Comparison of ENCODE assay signal across 33 cellular contexts in the genomic region with DNA sequence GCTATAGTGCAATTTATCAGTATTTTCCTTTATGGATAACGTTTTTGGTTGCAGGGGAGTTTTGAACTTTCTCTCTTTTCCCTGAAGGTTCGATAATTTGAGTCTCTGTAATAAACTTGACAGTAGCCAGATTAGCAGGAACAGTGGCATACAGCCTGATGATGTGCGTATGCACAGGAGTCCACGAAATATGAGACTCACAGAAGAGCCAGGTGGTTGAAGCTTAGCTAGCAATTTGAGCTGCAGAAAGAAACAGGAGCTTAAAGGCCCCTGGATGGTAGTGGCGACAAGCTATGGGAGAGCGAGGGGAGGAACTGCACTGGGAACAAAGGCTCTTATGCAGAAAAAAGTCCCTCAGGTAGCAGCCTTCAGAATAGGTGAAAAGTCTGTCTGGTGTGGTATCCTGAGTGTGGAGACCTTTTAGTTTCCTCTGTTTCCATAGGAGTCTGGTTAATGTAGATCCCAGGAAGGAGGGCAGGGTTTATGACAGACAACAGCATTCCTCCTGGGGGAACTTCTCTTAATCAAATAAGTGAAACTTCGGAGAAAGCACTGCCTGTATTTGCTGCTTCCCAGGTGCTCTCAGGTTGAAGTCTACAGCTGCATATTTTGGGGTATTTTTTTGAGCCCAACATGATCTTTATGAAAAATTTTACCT. TPM values are rescaled to one million over a fixed set of nuclear protein-coding genes. Genes with fewer than 3 reads are reported as not detected.
DNase-seq lines count a peak whose midpoint lies in the region; ATAC-seq lines count a peak whose summit lies in the region.
"Had no signal": no experiment of that assay in that cellular context is flagged by ENCODE, and none has a peak within 500 bp of the region (broad histone marks: within the 10 kb centered on the region; RNA-seq: fewer than 3 reads in every experiment).

No MANE protein-coding gene starts in this region.

- peaks cover 2% of the 10 kb centered on the region for H3K27me3 Mint-ChIP-seq in activated CD4-positive, alpha-beta T cell treated with anti-CD3 and anti-CD28 coated beads, Interleukin-2, amount 10 ng/mL, durations not matched to agents 24 days and 14 days

- no peaks in the 10 kb centered on the region for H3K79me1 ChIP-seq in mesendoderm (ENCODE audit: low read length)

- no peak overlapping the region for H2AK5ac ChIP-seq in mesendoderm (ENCODE audit: low read length)

- no peaks in the 10 kb centered on the region for H3K4me1 ChIP-seq in mesendoderm (ENCODE audit: control insufficient read depth, low read depth, low read length)
- H3K4me1 ChIP-seq: esophagus squamous epithelium, foreskin keratinocyte, lower lobe of right lung, upper lobe of left lung had no signal

- no peak overlapping the region for H2BK5ac ChIP-seq in mesendoderm (ENCODE audit: low read length)

- H3K27ac Mint-ChIP-seq in activated CD4-positive, alpha-beta T cell treated with anti-CD3 and anti-CD28 coated beads, Interleukin-2, amount 10 ng/mL, durations not matched to agents 24 days and 14 days = no peak overlapping the region
- H3K27ac Mint-ChIP-seq: activated CD4-positive, alpha-beta memory T cell treated with anti-CD3 and anti-CD28 coated beads, Interleukin-2, amount 10 ng/mL, durations not matched to agents 7 days and 5 days; activated naive CD4-positive, alpha-beta T cell treated with anti-CD3 and anti-CD28 coated beads for 36 hours; activated T-helper 1 cell treated with anti-CD3 and anti-CD28 coated beads, Interleukin-12 subunit alpha, Interleukin-12 subunit beta, Interleukin-2, Interleukin-4 antibody, amounts not matched to agents 30 ng/mL and 10 ng/mL and 1 ng/mL, durations not matched to agents 14 hours and 24 hours and 36 hours; dendritic cell treated with granulocyte-macrophage colony-stimulating factor and Interleukin-4, amounts not matched to agents 40 ng/mL and 50 ng/mL, for 4 days; natural killer cell treated with Interleukin-12 subunit alpha and Interleukin-12 subunit beta and Interleukin-15 and Interleukin-18, amount 100 ng/mL, for 72 hours; stimulated activated memory B cell treated with anti-CD40 and anti-IgM and Interleukin-4, amounts not matched to agents 10 μg/mL and 1 μg/mL and 100 μg/mL, for 72 hours; T-helper 17 cell had no signal

- ATAC-seq in esophagus mucosa = no peak
- ATAC-seq: foreskin keratinocyte; lower lobe of right lung; natural killer cell treated with Interleukin-12 subunit alpha and Interleukin-12 subunit beta and Interleukin-15 and Interleukin-18, amount 100 ng/mL, for 72 hours; stimulated activated memory B cell treated with anti-CD40 and anti-IgM and Interleukin-4, amounts not matched to agents 10 μg/mL and 1 μg/mL and 100 μg/mL, for 72 hours; T-helper 17 cell had no signal

- H4K8ac ChIP-seq in mesendoderm (ENCODE audit: low read depth, low read length) = no peak overlapping the region

- no peak overlapping the region for H3K4me3 Mint-ChIP-seq in activated CD4-positive, alpha-beta T cell treated with anti-CD3 and anti-CD28 coated beads, Interleukin-2, amount 10 ng/mL, durations not matched to agents 24 days and 14 days
- H3K4me3 Mint-ChIP-seq: activated CD4-positive, alpha-beta memory T cell treated with anti-CD3 and anti-CD28 coated beads, Interleukin-2, amount 10 ng/mL, durations not matched to agents 7 days and 5 days; activated naive CD4-positive, alpha-beta T cell treated with anti-CD3 and anti-CD28 coated beads for 36 hours; activated T-helper 1 cell treated with anti-CD3 and anti-CD28 coated beads, Interleukin-12 subunit alpha, Interleukin-12 subunit beta, Interleukin-2, Interleukin-4 antibody, amounts not matched to agents 30 ng/mL and 10 ng/mL and 1 ng/mL, durations not matched to agents 14 hours and 24 hours and 36 hours; dendritic cell treated with granulocyte-macrophage colony-stimulating factor and Interleukin-4, amounts not matched to agents 40 ng/mL and 50 ng/mL, for 4 days; natural killer cell treated with Interleukin-12 subunit alpha and Interleukin-12 subunit beta and Interleukin-15 and Interleukin-18, amount 100 ng/mL, for 72 hours; stimulated activated memory B cell treated with anti-CD40 and anti-IgM and Interleukin-4, amounts not matched to agents 10 μg/mL and 1 μg/mL and 100 μg/mL, for 72 hours; T-helper 17 cell had no signal

- no peaks in the 10 kb centered on the region for H3K27me3 ChIP-seq in mesendoderm (ENCODE audit: insufficient read depth, low read length, poor library complexity)
- H3K27me3 ChIP-seq: esophagus squamous epithelium, foreskin keratinocyte, upper lobe of left lung had no signal

- intact Hi-C loops in activated CD4-positive, alpha-beta T cell treated with anti-CD3 and anti-CD28 coated beads, Interleukin-2, amount 10 ng/mL, durations not matched to agents 24 days and 14 days (cut with micrococcal nuclease) = no loop called here

- H4K5ac ChIP-seq in mesendoderm (ENCODE audit: low read length) = no peak overlapping the region

- H3K56ac ChIP-seq in mesendoderm (ENCODE audit: low read length) = no peak overlapping the region

- DNase-seq in DMS 273 (lab: John Stamatoyannopoulos, UW; ENCODE audit: unreplicated experiment) = peak; percentile 9
- DNase-seq in DMS 273 treated with DMSO at 0.1 percent for 48 hours (lab: John Stamatoyannopoulos, UW) = no peak
- DNase-seq in activated CD4-positive, alpha-beta T cell treated with anti-CD3 and anti-CD28 coated beads, Interleukin-2, amount 10 ng/mL, durations not matched to agents 24 days and 14 days = peak; percentile 27
- no peak for DNase-seq in activated CD4-positive, alpha-beta T cell treated with anti-CD3 and anti-CD28 coated beads for 1 hour
- DNase-seq in mesendoderm = no peak
- no peak for DNase-seq in activated effector memory CD4-positive, alpha-beta T cell treated with Interleukin-2 at 50 U/mL for 16 hours
- no peak for DNase-seq in effector CD8-positive, alpha-beta T cell (lab: John Stamatoyannopoulos, UW)
- DNase-seq: activated CD4-positive, alpha-beta memory T cell treated with anti-CD3 and anti-CD28 coated beads, Interleukin-2, amount 10 ng/mL, durations not matched to agents 7 days and 5 days; activated CD4-positive, CD25-positive, alpha-beta regulatory T cell treated with anti-CD3 and anti-CD28 coated beads, Interleukin-2, amount 50 U/mL, for 72 hours; activated CD8-positive, alpha-beta memory T cell treated with anti-CD3 and anti-CD28 coated beads, Interleukin-2, amount 50 U/mL, for 48 hours; activated naive CD4-positive, alpha-beta T cell treated with anti-CD3 and anti-CD28 coated beads for 36 hours; C1 segment of cervical spinal cord; central memory CD4-positive, alpha-beta T cell; COR-L47; esophagus squamous epithelium; foreskin keratinocyte; head of caudate nucleus; Kasumi-1; kidney; lower lobe of right lung; NCI-H1694; NCI-H226; NK-92 treated with Interleukin-12 subunit alpha and Interleukin-12 subunit beta, amount 100 ng/mL, for 24 hours; T-helper 17 cell; upper lobe of left lung had no signal

- no peaks in the 10 kb centered on the region for H3K4me1 Mint-ChIP-seq in activated CD4-positive, alpha-beta T cell treated with anti-CD3 and anti-CD28 coated beads, Interleukin-2, amount 10 ng/mL, durations not matched to agents 24 days and 14 days
- H3K4me1 Mint-ChIP-seq: activated CD4-positive, alpha-beta memory T cell treated with anti-CD3 and anti-CD28 coated beads, Interleukin-2, amount 10 ng/mL, durations not matched to agents 7 days and 5 days; stimulated activated memory B cell treated with anti-CD40 and anti-IgM and Interleukin-4, amounts not matched to agents 10 μg/mL and 1 μg/mL and 100 μg/mL, for 72 hours had no signal

- H3K9me3 Mint-ChIP-seq in activated CD4-positive, alpha-beta T cell treated with anti-CD3 and anti-CD28 coated beads, Interleukin-2, amount 10 ng/mL, durations not matched to agents 24 days and 14 days = no peaks in the 10 kb centered on the region
- H3K9me3 Mint-ChIP-seq: activated naive CD4-positive, alpha-beta T cell treated with anti-CD3 and anti-CD28 coated beads for 36 hours; activated T-helper 1 cell treated with anti-CD3 and anti-CD28 coated beads, Interleukin-12 subunit alpha, Interleukin-12 subunit beta, Interleukin-2, Interleukin-4 antibody, amounts not matched to agents 30 ng/mL and 10 ng/mL and 1 ng/mL, durations not matched to agents 14 hours and 24 hours and 36 hours; dendritic cell treated with granulocyte-macrophage colony-stimulating factor and Interleukin-4, amounts not matched to agents 40 ng/mL and 50 ng/mL, for 4 days; natural killer cell treated with Interleukin-12 subunit alpha and Interleukin-12 subunit beta and Interleukin-15 and Interleukin-18, amount 100 ng/mL, for 72 hours; stimulated activated memory B cell treated with anti-CD40 and anti-IgM and Interleukin-4, amounts not matched to agents 10 μg/mL and 1 μg/mL and 100 μg/mL, for 72 hours had no signal

- H3K36me3 ChIP-seq in mesendoderm (ENCODE audit: control insufficient read depth, insufficient read depth, low read length) = no peaks in the 10 kb centered on the region
- H3K36me3 ChIP-seq: esophagus squamous epithelium, lower lobe of right lung, upper lobe of left lung had no signal

- no CpG with 5 or more reads among the region's 7 CpGs for WGBS in mesendoderm (ENCODE audit: extremely low coverage, insufficient coverage, low lambda C conversion rate)

- H3K4me2 ChIP-seq in mesendoderm (ENCODE audit: low read length) = no peak overlapping the region

- H3K9ac ChIP-seq in mesendoderm (ENCODE audit: low read length) = no peak overlapping the region

- no peak overlapping the region for H3K23ac ChIP-seq in mesendoderm (ENCODE audit: low read length)

- no peak overlapping the region for H2BK15ac ChIP-seq in mesendoderm (replicated peaks; ENCODE audit: low read depth)

- no peaks in the 10 kb centered on the region for H3K79me2 ChIP-seq in mesendoderm (ENCODE audit: control insufficient read depth, insufficient read depth, low read length)

- H3K36me3 Mint-ChIP-seq in activated CD4-positive, alpha-beta T cell treated with anti-CD3 and anti-CD28 coated beads, Interleukin-2, amount 10 ng/mL, durations not matched to agents 24 days and 14 days (ENCODE audit: low read depth) = no peaks in the 10 kb centered on the region
- H3K36me3 Mint-ChIP-seq: natural killer cell treated with Interleukin-12 subunit alpha and Interleukin-12 subunit beta and Interleukin-15 and Interleukin-18, amount 100 ng/mL, for 72 hours; stimulated activated memory B cell treated with anti-CD40 and anti-IgM and Interleukin-4, amounts not matched to agents 10 μg/mL and 1 μg/mL and 100 μg/mL, for 72 hours had no signal

- H2BK120ac ChIP-seq in mesendoderm (ENCODE audit: low read depth, low read length) = no peak overlapping the region

- H3K18ac ChIP-seq in mesendoderm (ENCODE audit: low read length) = peak overlapping the region; percentile 14

- no peak overlapping the region for H3K4me3 ChIP-seq in mesendoderm (ENCODE audit: low read length)
- H3K4me3 ChIP-seq: esophagus squamous epithelium, lower lobe of right lung, upper lobe of left lung had no signal

- H3K4ac ChIP-seq in mesendoderm (ENCODE audit: low read depth, low read length) = no peak overlapping the region

- no peak overlapping the region for H3K27ac ChIP-seq in mesendoderm (ENCODE audit: low read depth, low read length)
- H3K27ac ChIP-seq: 22Rv1, esophagus squamous epithelium, foreskin keratinocyte, lower lobe of right lung, upper lobe of left lung had no signal

RNA-seq across cellular contexts. Expression of gene FANK1, which starts 32.7 kb away (rescaled TPM):
- 0.38 TPM in 1 of 2 replicates, not detected in the other for total RNA-seq in activated CD4-positive, alpha-beta T cell treated with anti-CD3 and anti-CD28 coated beads, Interleukin-2, amount 10 ng/mL, durations not matched to agents 24 days and 14 days
- polyA plus RNA-seq in mesendoderm (2013, experiment 1 of 2) = 0.39 TPM
- polyA plus RNA-seq in mesendoderm (2013, experiment 2 of 2) = 0.66 TPM
- 3.2 TPM for total RNA-seq in esophagus mucosa
- total RNA-seq: activated T-helper 1 cell treated with anti-CD3 and anti-CD28 coated beads, Interleukin-12 subunit alpha, Interleukin-12 subunit beta, Interleukin-2, Interleukin-4 antibody, amounts not matched to agents 30 ng/mL and 10 ng/mL and 1 ng/mL, durations not matched to agents 14 hours and 24 hours and 36 hours; H1; natural killer cell treated with Interleukin-12 subunit alpha and Interleukin-12 subunit beta and Interleukin-15 and Interleukin-18, amount 100 ng/mL, for 72 hours; skeletal muscle tissue had no signal

RNA-seq across cellular contexts. Expression of gene DHX32, which starts 48.0 kb away (rescaled TPM):
- 14.0 and 17.0 TPM in 2 replicates for total RNA-seq in activated CD4-positive, alpha-beta T cell treated with anti-CD3 and anti-CD28 coated beads, Interleukin-2, amount 10 ng/mL, durations not matched to agents 24 days and 14 days
- polyA plus RNA-seq in mesendoderm (2013, experiment 1 of 2) = 8.4 TPM
- 8.0 TPM for polyA plus RNA-seq in mesendoderm (2013, experiment 2 of 2)
- total RNA-seq in esophagus mucosa = 33.6 TPM

Comparison
In these comparisons a context has a peak if more than half of its experiments do, and no peak if none do; other contexts are left out.
1. DNase-seq: peak in DMS 273 (single experiment) and activated CD4-positive, alpha-beta T cell treated with anti-CD3 and anti-CD28 coated beads, Interleukin-2, amount 10 ng/mL, durations not matched to agents 24 days and 14 days (single experiment); none in DMS 273 treated with DMSO at 0.1 percent for 48 hours (single experiment), activated CD4-positive, alpha-beta T cell treated with anti-CD3 and anti-CD28 coated beads for 1 hour (single experiment), mesendoderm (single experiment), activated effector memory CD4-positive, alpha-beta T cell treated with Interleukin-2 at 50 U/mL for 16 hours (single experiment) and effector CD8-positive, alpha-beta T cell (single experiment).